Comparison of ENCODE assay signal across 18 cellular contexts in the genomic region with DNA sequence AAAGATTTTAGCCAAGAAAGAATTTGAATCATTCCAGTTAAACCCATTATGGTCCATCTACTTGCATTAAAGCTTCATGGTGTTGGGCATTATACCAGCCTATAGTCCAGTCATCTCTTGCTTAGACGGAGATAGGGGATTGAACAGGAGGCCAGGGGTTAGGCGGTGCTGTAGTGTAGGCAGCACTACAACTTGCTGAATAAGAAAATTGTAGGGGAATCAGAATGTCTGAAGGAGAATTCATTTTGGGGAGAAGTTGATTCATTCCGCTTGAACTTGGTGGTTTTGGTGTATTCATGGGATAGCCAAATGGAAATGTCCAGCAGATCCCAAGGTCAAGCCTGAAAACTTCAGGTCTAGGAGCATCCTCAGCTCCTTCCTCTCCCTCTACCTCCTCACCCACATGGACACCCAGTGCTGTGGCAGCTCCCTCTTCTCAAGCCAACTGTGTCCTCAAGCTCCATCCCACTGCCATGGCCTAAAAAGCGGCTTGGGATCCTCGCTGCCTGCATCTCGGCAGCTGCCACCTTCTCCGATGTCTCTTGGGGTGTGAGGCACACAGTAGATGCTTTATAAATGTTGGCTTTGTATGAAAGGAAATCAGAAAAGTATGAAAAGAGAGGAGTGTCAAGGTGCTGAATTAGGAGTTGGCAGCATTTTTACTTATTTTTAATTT.
A peak's percentile ranks its signal among the peaks of the same experiment; 100 is the strongest.
DNase-seq lines count a peak whose midpoint lies in the region; ATAC-seq and TF ChIP-seq lines count a peak whose summit lies in the region.
"Had no signal": no experiment of that assay in that cellular context is flagged by ENCODE, and none has a peak within 500 bp of the region (broad histone marks: within the 10 kb centered on the region; RNA-seq: fewer than 3 reads in every experiment).

No MANE protein-coding gene starts in this region.

- no peak for TF ChIP-seq CTCF in coronary artery (IDR thresholded peaks at IDR 0.05)
- no peak for TF ChIP-seq CTCF in WTC11 (IDR thresholded peaks at IDR 0.05)
- TF ChIP-seq CTCF in BE2C (IDR thresholded peaks at IDR 0.05; ENCODE audit: low read depth, low read length) = no peak

- H3K9me3 ChIP-seq in BE2C = no peaks in the 10 kb centered on the region
- H3K9me3 ChIP-seq: A549, HAP-1 had no signal

- H3K27ac ChIP-seq in coronary artery = no peak overlapping the region
- H3K27ac ChIP-seq: A549 had no signal

- POLR2A ChIA-PET in WTC11 (lab: Charles Lee) = no interaction called here

- H3K36me3 Mint-ChIP-seq in activated naive CD4-positive, alpha-beta T cell treated with anti-CD3 and anti-CD28 coated beads, Interleukin-2, amount 10 ng/mL, durations not matched to agents 7 days and 5 days = no peaks in the 10 kb centered on the region
- H3K36me3 Mint-ChIP-seq in WTC11 = no peaks in the 10 kb centered on the region
- H3K36me3 Mint-ChIP-seq: CD4-positive, alpha-beta memory T cell had no signal

- no peak for ATAC-seq in WTC11
- ATAC-seq: A549 had no signal

- H3K4me3 ChIP-seq in coronary artery (no peak overlapping the region), BE2C (ENCODE audit: low read depth, low read length) (no peak overlapping the region)
- H3K4me3 ChIP-seq: A549, HAP-1 had no signal

- CTCF ChIA-PET in activated naive CD4-positive, alpha-beta T cell treated with anti-CD3 and anti-CD28 coated beads, Interleukin-2, amount 10 ng/mL, durations not matched to agents 7 days and 5 days (lab: Charles Lee) = interaction anchor here (0.6 kb wide), 1 partner anchor 229 kb away, joined by 3 read pairs; no protein-coding TSS in a partner anchor
- CTCF ChIA-PET in WTC11 (lab: Charles Lee) = no interaction called here

- peaks cover 69% of the 10 kb centered on the region for H3K27me3 ChIP-seq in BE2C

- DNase-seq in activated naive CD4-positive, alpha-beta T cell treated with anti-CD3 and anti-CD28 coated beads, Interleukin-2, amount 10 ng/mL, durations not matched to agents 7 days and 5 days = no peak
- DNase-seq in activated naive CD4-positive, alpha-beta T cell treated with Interleukin-2 at 50 U/mL for 16 hours = no peak
- peak; percentile 60 for DNase-seq in coronary artery (ENCODE audit: low spot score)
- peak; percentile 28 for DNase-seq in posterior vena cava (ENCODE audit: low spot score)
- no peak for DNase-seq in NCI-H524 (lab: John Stamatoyannopoulos, UW)
- no peak for DNase-seq in WTC11 (ENCODE audit: low spot score)
- no peak for DNase-seq in BE2C
- DNase-seq: 8988T; ACHN; AML-193; C1 segment of cervical spinal cord; Calu3; CD4-positive, alpha-beta memory T cell; COR-L47; DMS53; GOT3 had no signal

- intact Hi-C loops in posterior vena cava (cut with DNase I) = no loop called here

- H3K4me3 Mint-ChIP-seq in activated naive CD4-positive, alpha-beta T cell treated with anti-CD3 and anti-CD28 coated beads, Interleukin-2, amount 10 ng/mL, durations not matched to agents 7 days and 5 days = no peak overlapping the region
- H3K4me3 Mint-ChIP-seq in WTC11 = no peak overlapping the region
- H3K4me3 Mint-ChIP-seq: CD4-positive, alpha-beta memory T cell had no signal

- no peaks in the 10 kb centered on the region for H3K4me1 Mint-ChIP-seq in activated naive CD4-positive, alpha-beta T cell treated with anti-CD3 and anti-CD28 coated beads, Interleukin-2, amount 10 ng/mL, durations not matched to agents 7 days and 5 days
- peaks cover 11% of the 10 kb centered on the region for H3K4me1 Mint-ChIP-seq in WTC11
- H3K4me1 Mint-ChIP-seq: CD4-positive, alpha-beta memory T cell had no signal

- peak overlapping the region; percentile 35 for H3K27ac Mint-ChIP-seq in activated naive CD4-positive, alpha-beta T cell treated with anti-CD3 and anti-CD28 coated beads, Interleukin-2, amount 10 ng/mL, durations not matched to agents 7 days and 5 days
- no peak overlapping the region for H3K27ac Mint-ChIP-seq in WTC11
- H3K27ac Mint-ChIP-seq: CD4-positive, alpha-beta memory T cell had no signal

- peaks cover 48% of the 10 kb centered on the region for H3K27me3 Mint-ChIP-seq in activated naive CD4-positive, alpha-beta T cell treated with anti-CD3 and anti-CD28 coated beads, Interleukin-2, amount 10 ng/mL, durations not matched to agents 7 days and 5 days
- peaks cover 28% of the 10 kb centered on the region for H3K27me3 Mint-ChIP-seq in WTC11 (ENCODE audit: low read depth)

- no peaks in the 10 kb centered on the region for H3K4me1 ChIP-seq in BE2C
- H3K4me1 ChIP-seq: A549, HAP-1 had no signal

- H3K36me3 ChIP-seq in BE2C = no peaks in the 10 kb centered on the region
- H3K36me3 ChIP-seq: HAP-1 had no signal

- H3K9me3 Mint-ChIP-seq in activated naive CD4-positive, alpha-beta T cell treated with anti-CD3 and anti-CD28 coated beads, Interleukin-2, amount 10 ng/mL, durations not matched to agents 7 days and 5 days = no peaks in the 10 kb centered on the region
- H3K9me3 Mint-ChIP-seq in WTC11 = no peaks in the 10 kb centered on the region

TF ChIP-seq in WTC11, 78 proteins besides CTCF, POLR2A, EP300 and RAD21:
- no peak for TF ChIP-seq TP53 (CRISPR knock-in tag; IDR thresholded peaks at IDR 0.05)
- TF ChIP-seq TEAD1 (CRISPR knock-in tag; IDR thresholded peaks at IDR 0.05) = no peak
- TF ChIP-seq ZNF317 (CRISPR knock-in tag; IDR thresholded peaks at IDR 0.05; ENCODE audit: borderline replicate concordance, low read depth) = no peak
- no peak for TF ChIP-seq SOX15 (CRISPR knock-in tag; IDR thresholded peaks at IDR 0.05)
- TF ChIP-seq SMAD3 (CRISPR knock-in tag; IDR thresholded peaks at IDR 0.05; ENCODE audit: borderline replicate concordance) = no peak
- TF ChIP-seq NR3C1 (CRISPR knock-in tag; conservative IDR thresholded peaks at IDR 0.05; ENCODE audit: low read depth) = no peak
- TF ChIP-seq NFYB (CRISPR knock-in tag; conservative IDR thresholded peaks at IDR 0.05; ENCODE audit: low read depth) = no peak
- no peak for TF ChIP-seq CBFB (CRISPR knock-in tag; IDR thresholded peaks at IDR 0.05; ENCODE audit: low read depth)
- TF ChIP-seq ZNF138 (CRISPR knock-in tag; conservative IDR thresholded peaks at IDR 0.05) = no peak
- TF ChIP-seq, protein P1, sequence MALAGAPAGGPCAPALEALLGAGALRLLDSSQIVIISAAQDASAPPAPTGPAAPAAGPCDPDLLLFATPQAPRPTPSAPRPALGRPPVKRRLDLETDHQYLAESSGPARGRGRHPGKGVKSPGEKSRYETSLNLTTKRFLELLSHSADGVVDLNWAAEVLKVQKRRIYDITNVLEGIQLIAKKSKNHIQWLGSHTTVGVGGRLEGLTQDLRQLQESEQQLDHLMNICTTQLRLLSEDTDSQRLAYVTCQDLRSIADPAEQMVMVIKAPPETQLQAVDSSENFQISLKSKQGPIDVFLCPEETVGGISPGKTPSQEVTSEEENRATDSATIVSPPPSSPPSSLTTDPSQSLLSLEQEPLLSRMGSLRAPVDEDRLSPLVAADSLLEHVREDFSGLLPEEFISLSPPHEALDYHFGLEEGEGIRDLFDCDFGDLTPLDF (CRISPR knock-in tag; IDR thresholded peaks at IDR 0.05) = no peak
- TF ChIP-seq, protein P2, sequence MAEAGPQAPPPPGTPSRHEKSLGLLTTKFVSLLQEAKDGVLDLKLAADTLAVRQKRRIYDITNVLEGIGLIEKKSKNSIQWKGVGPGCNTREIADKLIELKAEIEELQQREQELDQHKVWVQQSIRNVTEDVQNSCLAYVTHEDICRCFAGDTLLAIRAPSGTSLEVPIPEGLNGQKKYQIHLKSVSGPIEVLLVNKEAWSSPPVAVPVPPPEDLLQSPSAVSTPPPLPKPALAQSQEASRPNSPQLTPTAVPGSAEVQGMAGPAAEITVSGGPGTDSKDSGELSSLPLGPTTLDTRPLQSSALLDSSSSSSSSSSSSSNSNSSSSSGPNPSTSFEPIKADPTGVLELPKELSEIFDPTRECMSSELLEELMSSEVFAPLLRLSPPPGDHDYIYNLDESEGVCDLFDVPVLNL (CRISPR knock-in tag; IDR thresholded peaks at IDR 0.05; ENCODE audit: borderline replicate concordance, low read depth) = no peak
- TF ChIP-seq, protein P3, sequence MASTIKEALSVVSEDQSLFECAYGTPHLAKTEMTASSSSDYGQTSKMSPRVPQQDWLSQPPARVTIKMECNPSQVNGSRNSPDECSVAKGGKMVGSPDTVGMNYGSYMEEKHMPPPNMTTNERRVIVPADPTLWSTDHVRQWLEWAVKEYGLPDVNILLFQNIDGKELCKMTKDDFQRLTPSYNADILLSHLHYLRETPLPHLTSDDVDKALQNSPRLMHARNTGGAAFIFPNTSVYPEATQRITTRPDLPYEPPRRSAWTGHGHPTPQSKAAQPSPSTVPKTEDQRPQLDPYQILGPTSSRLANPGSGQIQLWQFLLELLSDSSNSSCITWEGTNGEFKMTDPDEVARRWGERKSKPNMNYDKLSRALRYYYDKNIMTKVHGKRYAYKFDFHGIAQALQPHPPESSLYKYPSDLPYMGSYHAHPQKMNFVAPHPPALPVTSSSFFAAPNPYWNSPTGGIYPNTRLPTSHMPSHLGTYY (CRISPR knock-in tag; IDR thresholded peaks at IDR 0.05) = no peak
- TF ChIP-seq, protein P4, sequence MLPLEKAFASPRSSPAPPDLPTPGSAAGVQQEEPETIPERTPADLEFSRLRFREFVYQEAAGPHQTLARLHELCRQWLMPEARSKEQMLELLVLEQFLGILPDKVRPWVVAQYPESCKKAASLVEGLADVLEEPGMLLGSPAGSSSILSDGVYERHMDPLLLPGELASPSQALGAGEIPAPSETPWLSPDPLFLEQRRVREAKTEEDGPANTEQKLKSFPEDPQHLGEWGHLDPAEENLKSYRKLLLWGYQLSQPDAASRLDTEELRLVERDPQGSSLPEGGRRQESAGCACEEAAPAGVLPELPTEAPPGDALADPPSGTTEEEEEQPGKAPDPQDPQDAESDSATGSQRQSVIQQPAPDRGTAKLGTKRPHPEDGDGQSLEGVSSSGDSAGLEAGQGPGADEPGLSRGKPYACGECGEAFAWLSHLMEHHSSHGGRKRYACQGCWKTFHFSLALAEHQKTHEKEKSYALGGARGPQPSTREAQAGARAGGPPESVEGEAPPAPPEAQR (CRISPR knock-in tag; IDR thresholded peaks at IDR 0.05) = no peak
- no peak for TF ChIP-seq MXD4 (CRISPR knock-in tag; IDR thresholded peaks at IDR 0.05; ENCODE audit: borderline replicate concordance)
- no peak for TF ChIP-seq ZNF219 (CRISPR knock-in tag; IDR thresholded peaks at IDR 0.05; ENCODE audit: borderline replicate concordance)
- no peak for TF ChIP-seq IRF2 (CRISPR knock-in tag; IDR thresholded peaks at IDR 0.05; ENCODE audit: borderline replicate concordance, low read depth)
- TF ChIP-seq, protein P5, sequence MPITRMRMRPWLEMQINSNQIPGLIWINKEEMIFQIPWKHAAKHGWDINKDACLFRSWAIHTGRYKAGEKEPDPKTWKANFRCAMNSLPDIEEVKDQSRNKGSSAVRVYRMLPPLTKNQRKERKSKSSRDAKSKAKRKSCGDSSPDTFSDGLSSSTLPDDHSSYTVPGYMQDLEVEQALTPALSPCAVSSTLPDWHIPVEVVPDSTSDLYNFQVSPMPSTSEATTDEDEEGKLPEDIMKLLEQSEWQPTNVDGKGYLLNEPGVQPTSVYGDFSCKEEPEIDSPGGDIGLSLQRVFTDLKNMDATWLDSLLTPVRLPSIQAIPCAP (CRISPR knock-in tag; IDR thresholded peaks at IDR 0.05) = no peak
- no peak for TF ChIP-seq ATF1 (CRISPR knock-in tag; IDR thresholded peaks at IDR 0.05)

Comparison
In these comparisons a context has a peak if more than half of its experiments do, and no peak if none do; other contexts are left out.
1. DNase-seq: peak in coronary artery (single experiment) and posterior vena cava (single experiment); none in activated naive CD4-positive, alpha-beta T cell treated with anti-CD3 and anti-CD28 coated beads, Interleukin-2, amount 10 ng/mL, durations not matched to agents 7 days and 5 days (single experiment), activated naive CD4-positive, alpha-beta T cell treated with Interleukin-2 at 50 U/mL for 16 hours (single experiment), NCI-H524 (0 of 2), WTC11 (single experiment) and BE2C (single experiment).